Comparison of ENCODE assay signal across 1 cellular context in genomic region chr18:48629730-48630324, GRCh38.
TF ChIP-seq lines count a peak whose summit lies in the region.

No MANE protein-coding gene starts in this region.

TF ChIP-seq in HepG2, 621 proteins besides CTCF, POLR2A, EP300 and RAD21 (continued from another document and continues in another):
- TF ChIP-seq PHF5A (CRISPR knock-in tag; IDR thresholded peaks at IDR 0.05; ENCODE audit: low read depth, unreplicated experiment) (no peak), ELF1 (CRISPR knock-in tag; IDR thresholded peaks at IDR 0.05) (no peak), CREM (IDR thresholded peaks at IDR 0.05) (no peak), CREM (CRISPR knock-in tag; IDR thresholded peaks at IDR 0.05) (no peak), E2F1 (CRISPR knock-in tag; IDR thresholded peaks at IDR 0.05) (no peak), ZNF674 (CRISPR knock-in tag; IDR thresholded peaks at IDR 0.05; ENCODE audit: low read depth) (no peak), EHMT2 (IDR thresholded peaks at IDR 0.05; ENCODE audit: borderline replicate concordance, low read depth, low read length) (0 out of 2 replicates have a peak, but pooled peaks have one; percentile 57), CHD4 (IDR thresholded peaks at IDR 0.05; ENCODE audit: borderline replicate concordance, low read length) (no peak), FOSL2 (CRISPR knock-in tag; IDR thresholded peaks at IDR 0.05) (peak; percentile 89), ZMYM3 (CRISPR knock-in tag; IDR thresholded peaks at IDR 0.05) (peak; percentile 84), ZFP91 (CRISPR knock-in tag; IDR thresholded peaks at IDR 0.05; ENCODE audit: borderline replicate concordance) (no peak), TFAP4 (IDR thresholded peaks at IDR 0.05; ENCODE audit: borderline replicate concordance, low read depth) (peak; percentile 25; the same call in 1 of the 2 replicates), SRSF9 (IDR thresholded peaks at IDR 0.05; ENCODE audit: borderline replicate concordance, insufficient read depth, low read depth, low read length, poor library complexity, severe bottlenecking) (no peak), KLF9 (CRISPR knock-in tag; IDR thresholded peaks at IDR 0.05; ENCODE audit: low read depth) (no peak), GATAD2A (CRISPR knock-in tag; IDR thresholded peaks at IDR 0.05) (peak; percentile 42), ZNF615 (CRISPR knock-in tag; IDR thresholded peaks at IDR 0.05; ENCODE audit: borderline replicate concordance) (no peak), ARID2 (CRISPR knock-in tag; IDR thresholded peaks at IDR 0.05; ENCODE audit: borderline replicate concordance) (no peak), E2F2 (CRISPR knock-in tag; IDR thresholded peaks at IDR 0.05; ENCODE audit: borderline replicate concordance) (no peak), ZNF329 (CRISPR knock-in tag; IDR thresholded peaks at IDR 0.05; ENCODE audit: low read depth) (no peak), ZFP36 (IDR thresholded peaks at IDR 0.05; ENCODE audit: borderline replicate concordance, low read depth, low read length, partially characterized antibody) (peak; percentile 70), ZNF598 (CRISPR knock-in tag; IDR thresholded peaks at IDR 0.05; ENCODE audit: borderline replicate concordance) (no peak), ZNF557 (CRISPR knock-in tag; IDR thresholded peaks at IDR 0.05) (no peak), ZFX (CRISPR knock-in tag; IDR thresholded peaks at IDR 0.05; ENCODE audit: low read depth) (no peak), CEBPG (CRISPR knock-in tag; IDR thresholded peaks at IDR 0.05) (peak; percentile 77), ZNF740 (CRISPR knock-in tag; IDR thresholded peaks at IDR 0.05) (no peak), BCL6 (CRISPR knock-in tag; IDR thresholded peaks at IDR 0.05) (no peak), SETDB1 (CRISPR knock-in tag; IDR thresholded peaks at IDR 0.05; ENCODE audit: borderline replicate concordance) (no peak), SOX6 (IDR thresholded peaks at IDR 0.05) (no peak), SOX6 (CRISPR knock-in tag; IDR thresholded peaks at IDR 0.05) (peak; percentile 52; the same call in 1 of the 2 replicates), HDAC2 (CRISPR knock-in tag; IDR thresholded peaks at IDR 0.05) (peak; percentile 11; the same call in 1 of the 2 replicates)
- TF ChIP-seq, protein P1, sequence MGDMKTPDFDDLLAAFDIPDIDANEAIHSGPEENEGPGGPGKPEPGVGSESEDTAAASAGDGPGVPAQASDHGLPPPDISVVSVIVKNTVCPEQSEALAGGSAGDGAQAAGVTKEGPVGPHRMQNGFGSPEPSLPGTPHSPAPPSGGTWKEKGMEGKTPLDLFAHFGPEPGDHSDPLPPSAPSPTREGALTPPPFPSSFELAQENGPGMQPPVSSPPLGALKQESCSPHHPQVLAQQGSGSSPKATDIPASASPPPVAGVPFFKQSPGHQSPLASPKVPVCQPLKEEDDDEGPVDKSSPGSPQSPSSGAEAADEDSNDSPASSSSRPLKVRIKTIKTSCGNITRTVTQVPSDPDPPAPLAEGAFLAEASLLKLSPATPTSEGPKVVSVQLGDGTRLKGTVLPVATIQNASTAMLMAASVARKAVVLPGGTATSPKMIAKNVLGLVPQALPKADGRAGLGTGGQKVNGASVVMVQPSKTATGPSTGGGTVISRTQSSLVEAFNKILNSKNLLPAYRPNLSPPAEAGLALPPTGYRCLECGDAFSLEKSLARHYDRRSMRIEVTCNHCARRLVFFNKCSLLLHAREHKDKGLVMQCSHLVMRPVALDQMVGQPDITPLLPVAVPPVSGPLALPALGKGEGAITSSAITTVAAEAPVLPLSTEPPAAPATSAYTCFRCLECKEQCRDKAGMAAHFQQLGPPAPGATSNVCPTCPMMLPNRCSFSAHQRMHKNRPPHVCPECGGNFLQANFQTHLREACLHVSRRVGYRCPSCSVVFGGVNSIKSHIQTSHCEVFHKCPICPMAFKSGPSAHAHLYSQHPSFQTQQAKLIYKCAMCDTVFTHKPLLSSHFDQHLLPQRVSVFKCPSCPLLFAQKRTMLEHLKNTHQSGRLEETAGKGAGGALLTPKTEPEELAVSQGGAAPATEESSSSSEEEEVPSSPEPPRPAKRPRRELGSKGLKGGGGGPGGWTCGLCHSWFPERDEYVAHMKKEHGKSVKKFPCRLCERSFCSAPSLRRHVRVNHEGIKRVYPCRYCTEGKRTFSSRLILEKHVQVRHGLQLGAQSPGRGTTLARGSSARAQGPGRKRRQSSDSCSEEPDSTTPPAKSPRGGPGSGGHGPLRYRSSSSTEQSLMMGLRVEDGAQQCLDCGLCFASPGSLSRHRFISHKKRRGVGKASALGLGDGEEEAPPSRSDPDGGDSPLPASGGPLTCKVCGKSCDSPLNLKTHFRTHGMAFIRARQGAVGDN (CRISPR knock-in tag; IDR thresholded peaks at IDR 0.05) = no peak
- TF ChIP-seq, protein P2, sequence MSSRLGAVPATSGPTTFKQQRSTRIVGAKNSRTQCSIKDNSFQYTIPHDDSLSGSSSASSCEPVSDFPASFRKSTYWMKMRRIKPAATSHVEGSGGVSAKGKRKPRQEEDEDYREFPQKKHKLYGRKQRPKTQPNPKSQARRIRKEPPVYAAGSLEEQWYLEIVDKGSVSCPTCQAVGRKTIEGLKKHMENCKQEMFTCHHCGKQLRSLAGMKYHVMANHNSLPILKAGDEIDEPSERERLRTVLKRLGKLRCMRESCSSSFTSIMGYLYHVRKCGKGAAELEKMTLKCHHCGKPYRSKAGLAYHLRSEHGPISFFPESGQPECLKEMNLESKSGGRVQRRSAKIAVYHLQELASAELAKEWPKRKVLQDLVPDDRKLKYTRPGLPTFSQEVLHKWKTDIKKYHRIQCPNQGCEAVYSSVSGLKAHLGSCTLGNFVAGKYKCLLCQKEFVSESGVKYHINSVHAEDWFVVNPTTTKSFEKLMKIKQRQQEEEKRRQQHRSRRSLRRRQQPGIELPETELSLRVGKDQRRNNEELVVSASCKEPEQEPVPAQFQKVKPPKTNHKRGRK (CRISPR knock-in tag; IDR thresholded peaks at IDR 0.05) = no peak
- TF ChIP-seq, protein P3, sequence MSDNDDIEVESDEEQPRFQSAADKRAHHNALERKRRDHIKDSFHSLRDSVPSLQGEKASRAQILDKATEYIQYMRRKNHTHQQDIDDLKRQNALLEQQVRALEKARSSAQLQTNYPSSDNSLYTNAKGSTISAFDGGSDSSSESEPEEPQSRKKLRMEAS (IDR thresholded peaks at IDR 0.05) = no peak
- TF ChIP-seq, protein P4, sequence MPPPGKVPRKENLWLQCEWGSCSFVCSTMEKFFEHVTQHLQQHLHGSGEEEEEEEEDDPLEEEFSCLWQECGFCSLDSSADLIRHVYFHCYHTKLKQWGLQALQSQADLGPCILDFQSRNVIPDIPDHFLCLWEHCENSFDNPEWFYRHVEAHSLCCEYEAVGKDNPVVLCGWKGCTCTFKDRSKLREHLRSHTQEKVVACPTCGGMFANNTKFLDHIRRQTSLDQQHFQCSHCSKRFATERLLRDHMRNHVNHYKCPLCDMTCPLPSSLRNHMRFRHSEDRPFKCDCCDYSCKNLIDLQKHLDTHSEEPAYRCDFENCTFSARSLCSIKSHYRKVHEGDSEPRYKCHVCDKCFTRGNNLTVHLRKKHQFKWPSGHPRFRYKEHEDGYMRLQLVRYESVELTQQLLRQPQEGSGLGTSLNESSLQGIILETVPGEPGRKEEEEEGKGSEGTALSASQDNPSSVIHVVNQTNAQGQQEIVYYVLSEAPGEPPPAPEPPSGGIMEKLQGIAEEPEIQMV (CRISPR knock-in tag; IDR thresholded peaks at IDR 0.05; ENCODE audit: low read depth) = no peak
- TF ChIP-seq, protein P5, sequence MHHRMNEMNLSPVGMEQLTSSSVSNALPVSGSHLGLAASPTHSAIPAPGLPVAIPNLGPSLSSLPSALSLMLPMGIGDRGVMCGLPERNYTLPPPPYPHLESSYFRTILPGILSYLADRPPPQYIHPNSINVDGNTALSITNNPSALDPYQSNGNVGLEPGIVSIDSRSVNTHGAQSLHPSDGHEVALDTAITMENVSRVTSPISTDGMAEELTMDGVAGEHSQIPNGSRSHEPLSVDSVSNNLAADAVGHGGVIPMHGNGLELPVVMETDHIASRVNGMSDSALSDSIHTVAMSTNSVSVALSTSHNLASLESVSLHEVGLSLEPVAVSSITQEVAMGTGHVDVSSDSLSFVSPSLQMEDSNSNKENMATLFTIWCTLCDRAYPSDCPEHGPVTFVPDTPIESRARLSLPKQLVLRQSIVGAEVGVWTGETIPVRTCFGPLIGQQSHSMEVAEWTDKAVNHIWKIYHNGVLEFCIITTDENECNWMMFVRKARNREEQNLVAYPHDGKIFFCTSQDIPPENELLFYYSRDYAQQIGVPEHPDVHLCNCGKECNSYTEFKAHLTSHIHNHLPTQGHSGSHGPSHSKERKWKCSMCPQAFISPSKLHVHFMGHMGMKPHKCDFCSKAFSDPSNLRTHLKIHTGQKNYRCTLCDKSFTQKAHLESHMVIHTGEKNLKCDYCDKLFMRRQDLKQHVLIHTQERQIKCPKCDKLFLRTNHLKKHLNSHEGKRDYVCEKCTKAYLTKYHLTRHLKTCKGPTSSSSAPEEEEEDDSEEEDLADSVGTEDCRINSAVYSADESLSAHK (CRISPR knock-in tag; IDR thresholded peaks at IDR 0.05; ENCODE audit: borderline replicate concordance) = no peak
- TF ChIP-seq, protein P6, sequence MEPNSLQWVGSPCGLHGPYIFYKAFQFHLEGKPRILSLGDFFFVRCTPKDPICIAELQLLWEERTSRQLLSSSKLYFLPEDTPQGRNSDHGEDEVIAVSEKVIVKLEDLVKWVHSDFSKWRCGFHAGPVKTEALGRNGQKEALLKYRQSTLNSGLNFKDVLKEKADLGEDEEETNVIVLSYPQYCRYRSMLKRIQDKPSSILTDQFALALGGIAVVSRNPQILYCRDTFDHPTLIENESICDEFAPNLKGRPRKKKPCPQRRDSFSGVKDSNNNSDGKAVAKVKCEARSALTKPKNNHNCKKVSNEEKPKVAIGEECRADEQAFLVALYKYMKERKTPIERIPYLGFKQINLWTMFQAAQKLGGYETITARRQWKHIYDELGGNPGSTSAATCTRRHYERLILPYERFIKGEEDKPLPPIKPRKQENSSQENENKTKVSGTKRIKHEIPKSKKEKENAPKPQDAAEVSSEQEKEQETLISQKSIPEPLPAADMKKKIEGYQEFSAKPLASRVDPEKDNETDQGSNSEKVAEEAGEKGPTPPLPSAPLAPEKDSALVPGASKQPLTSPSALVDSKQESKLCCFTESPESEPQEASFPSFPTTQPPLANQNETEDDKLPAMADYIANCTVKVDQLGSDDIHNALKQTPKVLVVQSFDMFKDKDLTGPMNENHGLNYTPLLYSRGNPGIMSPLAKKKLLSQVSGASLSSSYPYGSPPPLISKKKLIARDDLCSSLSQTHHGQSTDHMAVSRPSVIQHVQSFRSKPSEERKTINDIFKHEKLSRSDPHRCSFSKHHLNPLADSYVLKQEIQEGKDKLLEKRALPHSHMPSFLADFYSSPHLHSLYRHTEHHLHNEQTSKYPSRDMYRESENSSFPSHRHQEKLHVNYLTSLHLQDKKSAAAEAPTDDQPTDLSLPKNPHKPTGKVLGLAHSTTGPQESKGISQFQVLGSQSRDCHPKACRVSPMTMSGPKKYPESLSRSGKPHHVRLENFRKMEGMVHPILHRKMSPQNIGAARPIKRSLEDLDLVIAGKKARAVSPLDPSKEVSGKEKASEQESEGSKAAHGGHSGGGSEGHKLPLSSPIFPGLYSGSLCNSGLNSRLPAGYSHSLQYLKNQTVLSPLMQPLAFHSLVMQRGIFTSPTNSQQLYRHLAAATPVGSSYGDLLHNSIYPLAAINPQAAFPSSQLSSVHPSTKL (CRISPR knock-in tag; IDR thresholded peaks at IDR 0.05) = peak; percentile 33; the same call in 1 of the 2 replicates
